ENCODE assay signal across 5 cellular contexts in the genomic region with DNA sequence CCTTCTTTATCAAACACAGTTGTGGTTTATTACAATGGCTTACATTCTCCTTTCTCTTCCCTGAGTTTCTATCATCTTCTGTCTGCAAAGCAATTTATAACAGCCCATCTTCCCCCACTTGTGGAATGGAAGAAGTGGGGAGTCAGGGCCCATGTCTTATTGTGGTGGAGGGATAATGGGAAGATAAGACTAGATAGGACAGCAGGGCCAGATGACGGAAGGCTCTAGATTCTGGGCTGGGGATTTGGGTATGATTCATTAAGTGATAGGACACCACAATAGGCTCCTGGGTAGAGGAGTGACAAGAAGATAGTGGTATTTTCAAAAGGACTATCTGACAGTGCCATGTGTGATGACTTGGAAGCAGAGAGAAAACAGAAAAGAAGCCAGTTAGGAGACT.
"Had no signal": no experiment of that assay in that cellular context is flagged by ENCODE, and none has a peak within 500 bp of the region (broad histone marks: within the 10 kb centered on the region; RNA-seq: fewer than 3 reads in every experiment).

No MANE protein-coding gene starts in this region.

- H3K4me3 ChIP-seq: GM23338, K562 had no signal

- H3K4me2 ChIP-seq: GM23338 had no signal

- ATAC-seq: GM23338, K562 had no signal

- H3K9me3 Mint-ChIP-seq: GM23338, H9 had no signal

- H3K27ac Mint-ChIP-seq: GM23338 had no signal

- H2AFZ ChIP-seq: GM23338 had no signal

- DNase-seq: H9, HCEC 1CT had no signal

- H3K4me3 Mint-ChIP-seq: GM23338, H9 had no signal

- H3K4me1 Mint-ChIP-seq: GM23338, H9 had no signal

- H3K27ac ChIP-seq: HL-60 had no signal
